ENCODE assay signal across 8 cellular contexts in the genomic region with DNA sequence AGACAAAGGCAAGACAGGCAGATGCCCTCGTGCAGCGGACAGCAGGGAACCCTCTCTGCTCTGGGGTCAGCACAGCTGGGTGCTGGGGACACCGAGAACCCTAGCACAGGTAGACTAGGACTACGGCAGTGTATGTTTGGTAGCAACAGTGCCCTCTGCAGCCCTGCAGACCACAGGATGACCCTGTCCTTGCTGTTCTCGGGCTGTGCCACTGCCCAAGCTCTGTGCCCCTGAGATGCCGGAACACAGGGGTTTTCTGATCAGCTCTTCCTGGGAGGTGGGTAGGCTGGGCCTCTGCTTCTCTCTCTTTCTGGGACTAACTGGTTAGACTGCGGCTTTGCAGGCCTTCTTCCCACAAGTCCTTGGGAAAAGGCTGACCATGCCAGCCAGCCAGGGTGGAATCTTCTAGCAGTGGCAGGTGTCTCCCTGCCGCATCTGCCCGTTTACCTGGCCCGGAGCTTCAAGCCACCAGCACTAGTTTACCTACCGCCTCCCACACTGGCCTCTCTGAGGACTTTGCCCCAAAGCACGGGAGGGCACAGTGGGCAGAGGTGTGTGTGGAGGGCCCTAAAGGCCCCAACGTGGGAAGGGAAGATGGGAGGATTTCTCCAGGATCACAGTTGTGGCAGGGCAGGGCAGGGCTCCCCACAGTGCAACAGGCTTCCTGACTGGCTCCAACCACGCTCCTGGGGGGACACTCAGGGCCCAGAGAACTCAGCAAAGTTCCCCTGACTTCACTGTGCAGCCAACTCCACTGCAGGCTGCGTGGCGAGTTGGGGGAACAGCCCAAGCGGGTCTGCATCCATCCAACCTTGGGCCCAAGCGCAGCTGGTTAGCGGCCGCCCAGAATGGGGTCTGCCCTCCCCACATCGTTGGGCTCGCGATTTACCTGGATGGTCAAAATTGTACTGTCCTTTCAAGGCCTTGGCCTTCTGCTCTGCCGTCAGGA. TPM values are rescaled to one million over a fixed set of nuclear protein-coding genes. Genes with fewer than 3 reads are reported as not detected.
DNase-seq lines count a peak whose midpoint lies in the region; ATAC-seq and TF ChIP-seq lines count a peak whose summit lies in the region.

No MANE protein-coding gene starts in this region.

- no peak for TF ChIP-seq CTCF in A673 (conservative IDR thresholded peaks at IDR 0.05; ENCODE audit: low read depth, low read length)
- TF ChIP-seq CTCF in mammary epithelial cell (conservative IDR thresholded peaks at IDR 0.05 in 1 of 2, IDR thresholded peaks at IDR 0.05 in 1 of 2; ENCODE audit: extremely low read depth in 1 of 2, insufficient read depth in 1 of 2, low read depth in 1 of 2, low read length in 2 of 2), result no peak

- intact Hi-C loops in A673 (cut with micrococcal nuclease; ENCODE audit: unreplicated experiment), result no loop called here
- intact Hi-C loops in mammary epithelial cell (cut with micrococcal nuclease), result loop anchor here (1.0 kb wide), 1 partner anchor 180 kb away; no protein-coding TSS in a partner anchor

- 50% methylated on average over 18 of the region's 24 CpGs for WGBS in mammary epithelial cell (ENCODE audit: low coverage, missing lambda C conversion rate)

- H3K4me3 ChIP-seq in A673 (ENCODE audit: low read depth, low read length, poor library complexity, severe bottlenecking), result peak overlapping the region; percentile 92
- peak overlapping the region; percentile 80 for H3K4me3 ChIP-seq in HUES6 (ENCODE audit: low read depth, low read length)
- H3K4me3 ChIP-seq in mammary epithelial cell (replicated peaks in 1 of 3; ENCODE audit: insufficient read depth in 1 of 3, low read depth in 2 of 3, low read length in 3 of 3), result peak overlapping the region; percentile 63 to 90 (median 87)
- peak overlapping the region; percentile 66 to 81 for H3K4me3 ChIP-seq in mucosa of rectum (ENCODE audit: low read length in 2 of 2)

- H3K27me3 ChIP-seq in A673 (replicated peaks; ENCODE audit: insufficient read depth, low read depth, low read length, poor library complexity) (no peaks in the 10 kb centered on the region), HUES6 (ENCODE audit: control insufficient read depth, insufficient read depth, low read length) (no peaks in the 10 kb centered on the region), mammary epithelial cell (ENCODE audit: insufficient read depth, low read length) (no peaks in the 10 kb centered on the region), mucosa of rectum (ENCODE audit: control insufficient read depth in 2 of 2, insufficient read depth in 2 of 2, low read length in 2 of 2) (no peaks in the 10 kb centered on the region)

- H4K20me1 ChIP-seq in mammary epithelial cell (ENCODE audit: insufficient read depth, low read length), result no peaks in the 10 kb centered on the region

- H3K36me3 ChIP-seq in A673 (ENCODE audit: insufficient read depth, low read length, poor library complexity, severe bottlenecking) (peaks cover 41% of the 10 kb centered on the region), HUES6 (ENCODE audit: control insufficient read depth, insufficient read depth, low read length) (peaks cover 50% of the 10 kb centered on the region), mammary epithelial cell (ENCODE audit: insufficient read depth, low read length) (peaks cover 3% of the 10 kb centered on the region), mucosa of rectum (ENCODE audit: control insufficient read depth in 2 of 2, insufficient read depth in 2 of 2, low read length in 2 of 2) (peaks cover 30 to 39% of the 10 kb centered on the region in 2 donors)

- in situ Hi-C loops in mammary epithelial cell (cut with MboI; ENCODE audit: low sequenced_read_pairs in 2 of 2), result no loop called here

- ATAC-seq in HG02798 (IDR thresholded peaks at IDR 0.05; ENCODE audit: poor library complexity, unreplicated experiment), result no peak
- ATAC-seq in GM21447 (IDR thresholded peaks at IDR 0.05; ENCODE audit: unreplicated experiment), result no peak

- BruUV-seq in A673 (replicated peaks; lab: Mats Ljungman, UMichigan), result no TSS peak
- BruUV-seq in mammary epithelial cell (replicated peaks; lab: Mats Ljungman, UMichigan), result no TSS peak

- POLR2A ChIA-PET in A673 (lab: Charles Lee; ENCODE audit: low non-redundant PET), result no interaction called here

- H3K9me3 ChIP-seq in A673 (ENCODE audit: low read depth, low read length, poor library complexity, severe bottlenecking), result no peaks in the 10 kb centered on the region
- H3K9me3 ChIP-seq in HUES6 (ENCODE audit: control insufficient read depth, insufficient read depth, low read depth, low read length), result no peaks in the 10 kb centered on the region
- no peaks in the 10 kb centered on the region for H3K9me3 ChIP-seq in mammary epithelial cell (replicated peaks; ENCODE audit: insufficient read depth, low read length)
- no peaks in the 10 kb centered on the region for H3K9me3 ChIP-seq in mucosa of rectum (ENCODE audit: control insufficient read depth in 2 of 2, low read length in 2 of 2)

- CTCF ChIA-PET in A673 (lab: Charles Lee) (no interaction called here), mammary epithelial cell (lab: Charles Lee; ENCODE audit: low non-redundant PET) (no interaction called here)

- peak overlapping the region; percentile 95 for H2AFZ ChIP-seq in mammary epithelial cell (ENCODE audit: low read depth, low read length)

- DNase-seq in A673 (ENCODE audit: low spot score) (no peak), mammary epithelial cell (no peak), NCI-H69 (lab: John Stamatoyannopoulos, UW) (no peak), occipital lobe (lab: John Stamatoyannopoulos, UW) (no peak)

- H3K4me2 ChIP-seq in mammary epithelial cell (ENCODE audit: insufficient read depth, low read depth, low read length), result peak overlapping the region; percentile 83

- H3K27ac ChIP-seq in A673 (ENCODE audit: low read depth, low read length, poor library complexity, severe bottlenecking) (peak overlapping the region; percentile 84), HUES6 (ENCODE audit: low read depth, low read length) (no peak overlapping the region), mammary epithelial cell (ENCODE audit: insufficient read depth, low read depth, low read length) (no peak overlapping the region), mucosa of rectum (ENCODE audit: low read depth in 2 of 2, low read length in 2 of 2) (no peak overlapping the region)

- dilution Hi-C loops in mammary epithelial cell (cut with HindIII; ENCODE audit: low sequenced_read_pairs), result no loop called here

- H3K4me1 ChIP-seq in A673 (ENCODE audit: insufficient read depth, low read length, poor library complexity, severe bottlenecking) (peaks cover 4% of the 10 kb centered on the region), HUES6 (ENCODE audit: control insufficient read depth, insufficient read depth, low read length) (peaks cover 7% of the 10 kb centered on the region; the same call in 1 of the 2 replicates), mammary epithelial cell (ENCODE audit: insufficient read depth, low read length) (peaks cover 15% of the 10 kb centered on the region), mucosa of rectum (ENCODE audit: control insufficient read depth in 2 of 2, insufficient read depth in 2 of 2, low read length in 2 of 2) (peaks cover 9 to 11% of the 10 kb centered on the region in 2 donors)

- H3K9ac ChIP-seq in HUES6 (ENCODE audit: low read length) (peak overlapping the region; percentile 79), mammary epithelial cell (ENCODE audit: insufficient read depth, low read length) (peak overlapping the region; percentile 42), mucosa of rectum (ENCODE audit: low read depth in 1 of 2, low read length in 2 of 2) (peak overlapping the region; percentile 80 to 87)

- H3K79me2 ChIP-seq in mammary epithelial cell (ENCODE audit: insufficient read depth, low read length), result peaks cover 15% of the 10 kb centered on the region

RNA-seq across cellular contexts. Expression of a gene that starts 1.2 kb away (rescaled TPM):
- total RNA-seq in A673 (2021) (48.0 and 51.6 TPM in 2 replicates), mammary epithelial cell (10 to 100 TPM; 17.5 to 21.7 TPM), occipital lobe (13.3 TPM)
- polyA plus RNA-seq in mammary epithelial cell, result 22.9 TPM
- 22.6 TPM for polyA minus RNA-seq in mammary epithelial cell

RNA-seq across cellular contexts. Expression of a gene that starts 15.5 kb away (rescaled TPM):
- total RNA-seq in A673 (2021) (not detected in 2 replicates), mammary epithelial cell (not detected), occipital lobe (not detected)
- not detected for polyA plus RNA-seq in mammary epithelial cell
- polyA minus RNA-seq in mammary epithelial cell, result not detected

RNA-seq across cellular contexts. Expression of a gene that starts 27.2 kb away (rescaled TPM):
- total RNA-seq in A673 (2021) (39.6 and 41.7 TPM in 2 replicates), mammary epithelial cell (10 to 100 TPM; 16.0 to 19.6 TPM), occipital lobe (34.5 TPM)
- 10.6 TPM for polyA plus RNA-seq in mammary epithelial cell
- 8.6 TPM for polyA minus RNA-seq in mammary epithelial cell
